ENCODE assay signal across 37 cellular contexts in the genomic region with DNA sequence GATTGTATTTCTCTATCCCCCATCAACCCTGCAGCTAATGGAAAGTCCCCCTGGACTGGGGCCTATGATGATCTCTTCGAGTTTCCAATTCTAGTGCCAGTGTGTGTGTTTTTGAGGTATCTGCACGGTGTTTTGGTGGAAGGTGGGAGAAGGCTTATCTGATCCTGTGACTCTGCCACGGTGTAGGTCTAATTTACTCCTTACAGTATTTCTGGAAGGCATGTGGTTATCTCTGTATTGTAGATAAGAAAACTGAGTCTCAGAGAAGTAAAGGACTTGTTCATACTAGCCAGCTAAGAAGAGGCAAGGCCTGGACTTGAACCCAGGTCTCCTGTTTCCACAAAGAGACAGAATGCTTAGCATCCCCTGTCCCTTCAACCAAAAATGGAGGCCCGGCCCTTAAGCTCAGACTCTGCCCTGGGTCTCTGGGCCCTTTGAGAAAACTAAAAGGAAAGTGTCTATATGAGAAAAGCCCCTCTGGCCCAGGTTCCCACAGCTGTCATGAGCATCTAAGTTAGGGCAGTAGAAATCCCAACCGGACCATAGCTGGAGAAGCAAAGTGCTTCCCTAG.
"Had no signal": no experiment of that assay in that cellular context is flagged by ENCODE, and none has a peak within 500 bp of the region (broad histone marks: within the 10 kb centered on the region; RNA-seq: fewer than 3 reads in every experiment).

No MANE protein-coding gene starts in this region.

- H3K36me3 Mint-ChIP-seq: activated CD4-positive, alpha-beta memory T cell treated with anti-CD3 and anti-CD28 coated beads for 36 hours; activated naive CD4-positive, alpha-beta T cell treated with anti-CD3 and anti-CD28 coated beads, Interleukin-2, amount 10 ng/mL, durations not matched to agents 7 days and 5 days; activated naive CD4-positive, alpha-beta T cell treated with anti-CD3 and anti-CD28 coated beads, Interleukin-2, amount 50 U/mL, for 24 hours; activated naive CD8-positive, alpha-beta T cell treated with anti-CD3 and anti-CD28 coated beads, Interleukin-2, amount 10 ng/mL, durations not matched to agents 7 days and 5 days had no signal

- H3K36me3 ChIP-seq: cardiac muscle cell had no signal

- H3K27ac ChIP-seq: ascending aorta, cardiac muscle cell, VCaP had no signal

- H3K27me3 Mint-ChIP-seq: activated CD4-positive, alpha-beta memory T cell treated with anti-CD3 and anti-CD28 coated beads for 36 hours; brain had no signal

- H3K9me3 ChIP-seq: ascending aorta had no signal

- FAIRE-seq: TTC549 had no signal

- H3K4me3 Mint-ChIP-seq: activated B cell treated with CpG ODN at 0.5 μM for 24 hours; activated CD4-positive, alpha-beta memory T cell treated with anti-CD3 and anti-CD28 coated beads for 36 hours; activated CD4-positive, alpha-beta T cell treated with anti-CD3 and anti-CD28 coated beads, Interleukin-2, amount 10 ng/mL, durations not matched to agents 24 days and 14 days; activated CD8-positive, alpha-beta T cell treated with anti-CD3 and anti-CD28 coated beads for 36 hours; activated naive CD4-positive, alpha-beta T cell treated with anti-CD3 and anti-CD28 coated beads, Interleukin-2, amount 10 ng/mL, durations not matched to agents 7 days and 5 days; activated naive CD4-positive, alpha-beta T cell treated with anti-CD3 and anti-CD28 coated beads, Interleukin-2, amount 50 U/mL, for 24 hours; activated naive CD8-positive, alpha-beta T cell; activated naive CD8-positive, alpha-beta T cell treated with anti-CD3 and anti-CD28 coated beads, Interleukin-2, amount 10 ng/mL, durations not matched to agents 7 days and 5 days; activated naive CD8-positive, alpha-beta T cell treated with anti-CD3 and anti-CD28 coated beads, Interleukin-2, amount 50 U/mL, for 24 hours; activated T-cell treated with anti-CD3 and anti-CD28 coated beads, Interleukin-2, amount 50 U/mL, for 4 hours; activated T-cell treated with anti-CD3 and anti-CD28 coated beads, Interleukin-2, amount 50 U/mL, for 72 hours; activated T-helper 1 cell treated with anti-CD3 and anti-CD28 coated beads, Interleukin-12 subunit alpha, Interleukin-12 subunit beta, Interleukin-2, Interleukin-4 antibody, amounts not matched to agents 30 ng/mL and 10 ng/mL and 1 ng/mL, durations not matched to agents 14 hours and 24 hours and 36 hours; brain; central memory CD8-positive, alpha-beta T cell; T-helper 1 cell treated with Interleukin-12 subunit alpha and Interleukin-12 subunit beta and Interleukin-4 antibody, amounts not matched to agents 30 μg/mL and 1 μg/mL, for 36 hours; T-helper 2 cell treated with Interferon-gamma antibody and Interleukin-4, amounts not matched to agents 5 μg/mL and 100 μg/mL, for 36 hours had no signal

- H3K4me1 ChIP-seq: ascending aorta had no signal

- H3K9me3 Mint-ChIP-seq: activated B cell treated with CpG ODN at 0.5 μM for 24 hours; activated CD4-positive, alpha-beta memory T cell treated with anti-CD3 and anti-CD28 coated beads for 36 hours; activated CD4-positive, alpha-beta T cell treated with anti-CD3 and anti-CD28 coated beads, Interleukin-2, amount 10 ng/mL, durations not matched to agents 24 days and 14 days; activated CD8-positive, alpha-beta T cell treated with anti-CD3 and anti-CD28 coated beads for 36 hours; activated naive CD4-positive, alpha-beta T cell treated with anti-CD3 and anti-CD28 coated beads, Interleukin-2, amount 10 ng/mL, durations not matched to agents 7 days and 5 days; activated naive CD4-positive, alpha-beta T cell treated with anti-CD3 and anti-CD28 coated beads, Interleukin-2, amount 50 U/mL, for 24 hours; activated naive CD8-positive, alpha-beta T cell treated with anti-CD3 and anti-CD28 coated beads, Interleukin-2, amount 10 ng/mL, durations not matched to agents 7 days and 5 days; activated naive CD8-positive, alpha-beta T cell treated with anti-CD3 and anti-CD28 coated beads, Interleukin-2, amount 50 U/mL, for 24 hours; activated T-cell treated with anti-CD3 and anti-CD28 coated beads, Interleukin-2, amount 50 U/mL, for 4 hours; activated T-cell treated with anti-CD3 and anti-CD28 coated beads, Interleukin-2, amount 50 U/mL, for 72 hours; activated T-helper 1 cell treated with anti-CD3 and anti-CD28 coated beads, Interleukin-12 subunit alpha, Interleukin-12 subunit beta, Interleukin-2, Interleukin-4 antibody, amounts not matched to agents 30 ng/mL and 10 ng/mL and 1 ng/mL, durations not matched to agents 14 hours and 24 hours and 36 hours; activated T-helper 2 cell treated with anti-CD3 and anti-CD28 coated beads, Interferon-gamma antibody, Interleukin-2, Interleukin-4, amounts not matched to agents 10 μg/mL and 5 μg/mL and 100 μg/mL, durations not matched to agents 14 hours and 24 hours and 36 hours; brain; central memory CD8-positive, alpha-beta T cell; T-helper 1 cell treated with Interleukin-12 subunit alpha and Interleukin-12 subunit beta and Interleukin-4 antibody, amounts not matched to agents 30 μg/mL and 1 μg/mL, for 36 hours; T-helper 2 cell treated with Interferon-gamma antibody and Interleukin-4, amounts not matched to agents 5 μg/mL and 100 μg/mL, for 36 hours had no signal

- DNase-seq: activated B cell treated with CpG ODN at 0.5 μM for 24 hours; activated CD4-positive, alpha-beta memory T cell treated with anti-CD3 and anti-CD28 coated beads for 36 hours; activated CD4-positive, alpha-beta T cell treated with anti-CD3 and anti-CD28 coated beads for 4 hours; activated CD4-positive, alpha-beta T cell treated with anti-CD3 and anti-CD28 coated beads, Interleukin-2, amount 10 ng/mL, durations not matched to agents 24 days and 14 days; activated CD4-positive, alpha-beta T cell treated with anti-CD3 and anti-CD28 coated beads, Interleukin-2, amount 50 U/mL, for 1 hour; activated CD4-positive, alpha-beta T cell treated with anti-CD3 and anti-CD28 coated beads, Interleukin-2, amount 50 U/mL, for 4 hours; activated CD4-positive, CD25-positive, alpha-beta regulatory T cell treated with anti-CD3 and anti-CD28 coated beads, Interleukin-2, amount 50 U/mL, for 72 hours; activated CD8-positive, alpha-beta memory T cell treated with anti-CD3 and anti-CD28 coated beads, Interleukin-2, amount 50 U/mL, for 4 hours; activated CD8-positive, alpha-beta T cell treated with anti-CD3 and anti-CD28 coated beads for 36 hours; activated effector memory CD4-positive, alpha-beta T cell treated with Interleukin-2 at 50 U/mL for 16 hours; activated gamma-delta T cell; activated naive CD4-positive, alpha-beta T cell treated with anti-CD3 and anti-CD28 coated beads, Interleukin-2, amount 10 ng/mL, durations not matched to agents 7 days and 5 days; activated naive CD4-positive, alpha-beta T cell treated with Interleukin-2 at 50 U/mL for 16 hours; activated naive CD8-positive, alpha-beta T cell treated with anti-CD3 and anti-CD28 coated beads, Interleukin-2, amount 10 ng/mL, durations not matched to agents 7 days and 5 days; activated naive CD8-positive, alpha-beta T cell treated with anti-CD3 and anti-CD28 coated beads, Interleukin-2, amount 50 U/mL, for 24 hours; activated T-cell treated with anti-CD3 and anti-CD28 coated beads for 4 hours; activated T-cell treated with anti-CD3 and anti-CD28 coated beads, Interleukin-2, amount 50 U/mL, for 1 hour; activated T-cell treated with anti-CD3 and anti-CD28 coated beads, Interleukin-2, amount 50 U/mL, for 4 hours; activated T-cell treated with anti-CD3 and anti-CD28 coated beads, Interleukin-2, amount 50 U/mL, for 72 hours; amygdala; anterior cingulate cortex; caudate nucleus; cerebellar nuclear complex; T-helper 2 cell; T-helper 9 cell had no signal

- H3K4me1 Mint-ChIP-seq: activated B cell treated with CpG ODN at 0.5 μM for 24 hours; central memory CD8-positive, alpha-beta T cell had no signal

- ATAC-seq: activated CD8-positive, alpha-beta T cell treated with anti-CD3 and anti-CD28 coated beads for 36 hours; activated naive CD8-positive, alpha-beta T cell treated with anti-CD3 and anti-CD28 coated beads, Interleukin-2, amount 50 U/mL, for 24 hours; activated T-cell treated with anti-CD3 and anti-CD28 coated beads, Interleukin-2, amount 50 U/mL, for 4 hours; activated T-cell treated with anti-CD3 and anti-CD28 coated beads, Interleukin-2, amount 50 U/mL, for 72 hours had no signal

- H3K4me3 ChIP-seq: ascending aorta, cardiac muscle cell had no signal

- H3K27me3 ChIP-seq: ascending aorta, cardiac muscle cell had no signal

- H3K27ac Mint-ChIP-seq: activated B cell treated with CpG ODN at 0.5 μM for 24 hours; activated CD4-positive, alpha-beta memory T cell treated with anti-CD3 and anti-CD28 coated beads for 36 hours; activated CD4-positive, alpha-beta T cell treated with anti-CD3 and anti-CD28 coated beads, Interleukin-2, amount 10 ng/mL, durations not matched to agents 24 days and 14 days; activated CD8-positive, alpha-beta T cell treated with anti-CD3 and anti-CD28 coated beads for 36 hours; activated naive CD4-positive, alpha-beta T cell treated with anti-CD3 and anti-CD28 coated beads, Interleukin-2, amount 10 ng/mL, durations not matched to agents 7 days and 5 days; activated naive CD4-positive, alpha-beta T cell treated with anti-CD3 and anti-CD28 coated beads, Interleukin-2, amount 50 U/mL, for 24 hours; activated naive CD8-positive, alpha-beta T cell; activated naive CD8-positive, alpha-beta T cell treated with anti-CD3 and anti-CD28 coated beads, Interleukin-2, amount 10 ng/mL, durations not matched to agents 7 days and 5 days; activated naive CD8-positive, alpha-beta T cell treated with anti-CD3 and anti-CD28 coated beads, Interleukin-2, amount 50 U/mL, for 24 hours; activated T-cell treated with anti-CD3 and anti-CD28 coated beads, Interleukin-2, amount 50 U/mL, for 72 hours; activated T-helper 1 cell treated with anti-CD3 and anti-CD28 coated beads, Interleukin-12 subunit alpha, Interleukin-12 subunit beta, Interleukin-2, Interleukin-4 antibody, amounts not matched to agents 30 ng/mL and 10 ng/mL and 1 ng/mL, durations not matched to agents 14 hours and 24 hours and 36 hours; activated T-helper 2 cell treated with anti-CD3 and anti-CD28 coated beads, Interferon-gamma antibody, Interleukin-2, Interleukin-4, amounts not matched to agents 10 μg/mL and 5 μg/mL and 100 μg/mL, durations not matched to agents 14 hours and 24 hours and 36 hours; T-helper 1 cell treated with Interleukin-12 subunit alpha and Interleukin-12 subunit beta and Interleukin-4 antibody, amounts not matched to agents 30 μg/mL and 1 μg/mL, for 36 hours; T-helper 2 cell treated with Interferon-gamma antibody and Interleukin-4, amounts not matched to agents 5 μg/mL and 100 μg/mL, for 36 hours had no signal
